ENCODE assay signal across 8 cellular contexts in genomic region chr1:212749924-212750535, GRCh38. TPM values are rescaled to one million over a fixed set of nuclear protein-coding genes. Genes with fewer than 3 reads are reported as not detected.
DNase-seq lines count a peak whose midpoint lies in the region; ATAC-seq and TF ChIP-seq lines count a peak whose summit lies in the region.

No MANE protein-coding gene starts in this region.

- no peaks in the 10 kb centered on the region for H3K27me3 ChIP-seq in MM.1S (replicated peaks; ENCODE audit: insufficient read depth, low read length)
- no peaks in the 10 kb centered on the region for H3K27me3 ChIP-seq in esophagus muscularis mucosa

- WGBS in esophagus muscularis mucosa, result 60% methylated on average over 4 of the region's 4 CpGs

- H3K4me1 ChIP-seq in MM.1S (ENCODE audit: low read length) (peaks cover 39% of the 10 kb centered on the region), esophagus muscularis mucosa (peaks cover 17 to 35% (median 24%) of the 10 kb centered on the region in 4 donors)

- peaks cover 18% of the 10 kb centered on the region for H3K4me1 Mint-ChIP-seq in nephron progenitor cell

- H3K4me3 ChIP-seq in MM.1S (ENCODE audit: low read length) (no peak overlapping the region), esophagus muscularis mucosa (no peak overlapping the region)

- H2AFZ ChIP-seq in MM.1S (ENCODE audit: low read length), result peak overlapping the region; percentile 2; the same call in 1 of the 2 replicates

- TF ChIP-seq CTCF in MM.1S (IDR thresholded peaks at IDR 0.05; ENCODE audit: low read length), result peak; percentile 96
- TF ChIP-seq CTCF in esophagus muscularis mucosa (IDR thresholded peaks at IDR 0.05), result peak; percentile 47 to 74 (median 54)
- TF ChIP-seq CTCF in nephron progenitor cell (IDR thresholded peaks at IDR 0.05), result peak; percentile 79

- peaks cover 28% of the 10 kb centered on the region for H3K36me3 Mint-ChIP-seq in nephron progenitor cell (ENCODE audit: low read depth)

- no peaks in the 10 kb centered on the region for H4K20me1 ChIP-seq in MM.1S (ENCODE audit: insufficient read depth, low read length)

- DNase-seq in 8988T (peak; percentile 21), ELF-1 (ENCODE audit: low read depth, low spot score) (peak; percentile 43), MM.1S (peak; percentile 43), SKM-1 treated with dmso at 0.1 percent for 144 hours (lab: John Stamatoyannopoulos, UW; ENCODE audit: unreplicated experiment) (peak; percentile 49), esophagus muscularis mucosa (ENCODE audit: extremely low spot score) (no peak), nephron progenitor cell (peak; percentile 21)

- H3K27ac ChIP-seq in MM.1S (ENCODE audit: low read length) (no peak overlapping the region), esophagus muscularis mucosa (replicated peaks in 1 of 4) (no peak overlapping the region)

- no peak for TF ChIP-seq POLR2A in esophagus muscularis mucosa (IDR thresholded peaks at IDR 0.05; ENCODE audit: low read depth)

- no peak for TF ChIP-seq EP300 in esophagus muscularis mucosa (IDR thresholded peaks at IDR 0.05)

- no peak overlapping the region for H3K9ac ChIP-seq in MM.1S (ENCODE audit: low read length)

- H3K36me3 ChIP-seq in MM.1S (replicated peaks; ENCODE audit: insufficient read depth, low read length), result no peaks in the 10 kb centered on the region
- H3K36me3 ChIP-seq in esophagus muscularis mucosa, result no peaks in the 10 kb centered on the region

- intact Hi-C loops in esophagus muscularis mucosa (cut with DNase I), result no loop called here

- no peak overlapping the region for H3K4me3 Mint-ChIP-seq in nephron progenitor cell

- H3K9me2 ChIP-seq in MM.1S (replicated peaks; ENCODE audit: insufficient read depth, low read length), result no peaks in the 10 kb centered on the region

- H3K27me3 Mint-ChIP-seq in nephron progenitor cell (ENCODE audit: low read depth, poor library complexity), result no peaks in the 10 kb centered on the region

- H3F3A ChIP-seq in MM.1S (ENCODE audit: insufficient read depth, low read length), result peaks cover 41% of the 10 kb centered on the region

- H3K27ac Mint-ChIP-seq in nephron progenitor cell, result no peak overlapping the region

- H3K9me3 ChIP-seq in MM.1S (replicated peaks; ENCODE audit: insufficient read depth, low read length) (no peaks in the 10 kb centered on the region), esophagus muscularis mucosa (no peaks in the 10 kb centered on the region)

- H3K79me2 ChIP-seq in MM.1S (ENCODE audit: low read length), result peaks cover 13% of the 10 kb centered on the region

- peaks cover 11% of the 10 kb centered on the region for H3K9me3 Mint-ChIP-seq in nephron progenitor cell

- H3K4me2 ChIP-seq in MM.1S (ENCODE audit: low read depth, low read length), result peak overlapping the region; percentile 35; the same call in 1 of the 2 replicates

- ATAC-seq in HG02938 (IDR thresholded peaks at IDR 0.05; ENCODE audit: unreplicated experiment), result no peak
- ATAC-seq in GM21381 (IDR thresholded peaks at IDR 0.05; ENCODE audit: unreplicated experiment), result no peak

RNA-seq across cellular contexts. Expression of gene NSL1, which starts 41.5 kb away (rescaled TPM):
- 10 to 100 TPM; 20.0 to 42.0 (median 30.8) TPM for total RNA-seq in esophagus muscularis mucosa

RNA-seq across cellular contexts. Expression of gene TATDN3, which starts 41.7 kb away (rescaled TPM):
- total RNA-seq in esophagus muscularis mucosa, result 10 to 100 TPM in 3 of 4 donors, 1 to 10 TPM in 1; 9.9 to 14.1 (median 12.6) TPM

RNA-seq across cellular contexts. Expression of gene BATF3, which starts 50.4 kb away (rescaled TPM):
- total RNA-seq in esophagus muscularis mucosa, result 1 to 10 TPM; 2.1 to 8.1 (median 5.9) TPM
